ENCODE assay signal across 22 cellular contexts in the genomic region with DNA sequence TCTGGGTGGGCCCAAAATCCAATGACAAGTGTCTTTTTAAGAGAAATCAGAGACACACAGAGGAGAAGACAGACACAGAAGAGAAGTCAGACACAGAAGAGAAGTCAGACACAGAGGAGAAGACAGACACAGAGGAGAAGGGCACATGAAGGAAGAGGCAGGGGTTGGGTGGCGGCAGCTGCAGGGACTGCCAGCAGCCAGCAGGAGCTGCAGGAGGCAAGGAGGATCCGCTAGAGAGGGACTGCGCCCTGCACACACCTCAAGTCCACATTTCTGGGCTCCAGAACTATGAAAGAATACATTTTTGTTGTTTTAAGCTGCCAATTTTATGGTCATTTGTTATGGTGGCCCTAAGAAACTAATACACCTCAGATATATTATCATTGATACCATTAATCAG.
DNase-seq lines count a peak whose midpoint lies in the region; ATAC-seq, FAIRE-seq and TF ChIP-seq lines count a peak whose summit lies in the region.
"Had no signal": no experiment of that assay in that cellular context is flagged by ENCODE, and none has a peak within 500 bp of the region (broad histone marks: within the 10 kb centered on the region; RNA-seq: fewer than 3 reads in every experiment).

No MANE protein-coding gene starts in this region.

- 9% methylated on average over 3 of the region's 3 CpGs for WGBS in K562 (ENCODE audit: insufficient coverage, low coverage, missing lambda C conversion rate)
- 98 to 100% methylated on average over 3 of the region's 3 CpGs for WGBS in pancreas, 2 donors

- no peak overlapping the region for H3K4me2 ChIP-seq in HCT116 (ENCODE audit: low read length)
- H3K4me2 ChIP-seq in K562 (ENCODE audit: insufficient read depth, low read length): no peak overlapping the region

- no peak overlapping the region for H2AFZ ChIP-seq in HCT116 (ENCODE audit: low read depth, low read length, poor library complexity, severe bottlenecking)
- H2AFZ ChIP-seq in K562 (ENCODE audit: low read depth, low read length): no peak overlapping the region

- TF ChIP-seq RAD21 in HCT116 (IDR thresholded peaks at IDR 0.05; ENCODE audit: low read depth) (no peak), K562 (CRISPR knock-in tag; conservative IDR thresholded peaks at IDR 0.05 in 1 of 2, IDR thresholded peaks at IDR 0.05 in 1 of 2) (no peak)

- H3K4me3 ChIP-seq in HCT116 (replicated peaks in 1 of 2; ENCODE audit: low read depth in 1 of 2, low read length in 2 of 2) (no peak overlapping the region), K562 (no peak overlapping the region), pancreas (no peak overlapping the region)

- no peaks in the 10 kb centered on the region for H3K9me2 ChIP-seq in HCT116 (ENCODE audit: insufficient read depth)

- H3K27ac ChIP-seq in HCT116 (ENCODE audit: low read depth, low read length) (no peak overlapping the region), K562 (ENCODE audit: extremely low read depth, low read depth, low read length) (no peak overlapping the region), pancreas (no peak overlapping the region)

- DNase-seq in DMS53 (lab: John Stamatoyannopoulos, UW) (peak; percentile 0), DMS53 treated with DMSO at 0.1 percent for 48 hours (lab: John Stamatoyannopoulos, UW; ENCODE audit: unreplicated experiment) (no peak), HCT116 (ENCODE audit: low read depth, low spot score) (no peak), K562 (ENCODE audit: extremely low read depth in 1 of 4, low spot score in 3 of 4) (no peak), iPS-NIHi7 (ENCODE audit: extremely low spot score) (peak; percentile 75), pancreas (no peak)
- DNase-seq: 8988T, COR-L47, DMS 273 treated with DMSO at 0.1 percent for 48 hours, KBM-7, MV-4-11, NCI-H1417, NCI-H1930, NCI-H2171, NCI-H446, NCI-H774 had no signal

- ATAC-seq in HCT116 (peak; percentile 65), K562 (peak; percentile 77), GM19397 (IDR thresholded peaks at IDR 0.05; ENCODE audit: unreplicated experiment) (no peak), GM21423 (IDR thresholded peaks at IDR 0.05; ENCODE audit: unreplicated experiment) (no peak), pancreas (no peak)
- ATAC-seq: Right ventricle myocardium inferior had no signal

- no peaks in the 10 kb centered on the region for H3K9me1 ChIP-seq in K562 (ENCODE audit: control insufficient read depth, insufficient read depth, low read length)

- RAD21 ChIA-PET in HCT116 (lab: Charles Lee; ENCODE audit: low non-redundant PET in 1 of 2, low total read pairs in 2 of 2, uncharacterized antibody in 2 of 2, unreplicated experiment in 2 of 2): no interaction called here

- TF ChIP-seq POLR2A in HCT116 (IDR thresholded peaks at IDR 0.05; ENCODE audit: borderline replicate concordance, extremely low read depth, insufficient read depth, insufficient read length) (no peak), K562 (conservative IDR thresholded peaks at IDR 0.05) (no peak)

- peak in 2 of 3 experiments; percentile 16 to 26; a peak in 2 of 6 replicates for TF ChIP-seq CTCF in HCT116 (IDR thresholded peaks at IDR 0.05 in 2 of 3, conservative IDR thresholded peaks at IDR 0.05 in 1 of 3; ENCODE audit: borderline replicate concordance in 1 of 3, insufficient read depth in 1 of 3, low read depth in 2 of 3, low read length in 2 of 3)
- 0 out of 6 replicates have a peak, but pooled peaks of 1 of the 3 experiments have one; percentile 8 for TF ChIP-seq CTCF in K562 (IDR thresholded peaks at IDR 0.05 in 2 of 3, conservative IDR thresholded peaks at IDR 0.05 in 1 of 3; ENCODE audit: insufficient read depth in 2 of 3, low read depth in 1 of 3, low read length in 3 of 3)
- no peak for TF ChIP-seq CTCF in pancreas (IDR thresholded peaks at IDR 0.05)

- H3K27me3 ChIP-seq in HCT116 (ENCODE audit: insufficient read depth, low read length) (no peaks in the 10 kb centered on the region), K562 (ENCODE audit: control insufficient read depth in 2 of 2, insufficient read depth in 2 of 2, low read length in 2 of 2) (peaks cover 5 to 41% of the 10 kb centered on the region in 2 experiments; a peak in 4 of 5 replicates), pancreas (no peaks in the 10 kb centered on the region)

- in situ Hi-C loops in K562 (cut with MboI): no loop called here

- H3K79me2 ChIP-seq in HCT116 (ENCODE audit: insufficient read depth, low read length) (no peaks in the 10 kb centered on the region), K562 (ENCODE audit: control insufficient read depth, insufficient read depth, low read length) (no peaks in the 10 kb centered on the region)

- H3K9me3 ChIP-seq in HCT116 (ENCODE audit: control insufficient read depth in 1 of 2, insufficient read depth in 1 of 2, low read depth in 1 of 2, low read length in 2 of 2) (no peaks in the 10 kb centered on the region), K562 (replicated peaks; ENCODE audit: control insufficient read depth, insufficient read depth, low read depth, low read length) (no peaks in the 10 kb centered on the region), pancreas (no peaks in the 10 kb centered on the region)

- no peaks in the 10 kb centered on the region for H4K20me1 ChIP-seq in HCT116 (ENCODE audit: insufficient read depth)
- no peaks in the 10 kb centered on the region; the same call in 1 of the 2 replicates for H4K20me1 ChIP-seq in K562 (replicated peaks; ENCODE audit: control insufficient read depth, insufficient read depth, low read length)

- H3K36me3 ChIP-seq in HCT116 (ENCODE audit: control insufficient read depth in 1 of 2, insufficient read depth in 2 of 2, low read length in 2 of 2) (no peaks in the 10 kb centered on the region), K562 (ENCODE audit: control insufficient read depth, insufficient read depth, low read length) (no peaks in the 10 kb centered on the region), pancreas (no peaks in the 10 kb centered on the region)

- peaks cover 0 to 6% of the 10 kb centered on the region in 2 experiments; a peak in 1 of 4 replicates for H3K4me1 ChIP-seq in HCT116 (ENCODE audit: control insufficient read depth in 1 of 2, insufficient read depth in 2 of 2, low read length in 2 of 2)
- no peaks in the 10 kb centered on the region for H3K4me1 ChIP-seq in K562 (replicated peaks in 1 of 2; ENCODE audit: control insufficient read depth in 2 of 2, insufficient read depth in 2 of 2, low read length in 2 of 2)
- H3K4me1 ChIP-seq in pancreas: no peaks in the 10 kb centered on the region

- no peak for TF ChIP-seq EP300 in K562 (IDR thresholded peaks at IDR 0.05; ENCODE audit: low read length)

- POLR2A ChIA-PET in HCT116 (lab: Charles Lee) (no interaction called here), K562 (lab: Yijun Ruan, JAX) (no interaction called here)

- BruUV-seq in HCT116 (replicated peaks; lab: Mats Ljungman, UMichigan) (no TSS peak), K562 (replicated peaks; lab: Mats Ljungman, UMichigan) (no TSS peak)

- H3K9ac ChIP-seq in HCT116 (ENCODE audit: low read length) (no peak overlapping the region), K562 (ENCODE audit: insufficient read depth in 1 of 2, low read depth in 2 of 2, low read length in 2 of 2) (no peak overlapping the region)

- intact Hi-C loops in HCT116 (cut with micrococcal nuclease): no loop called here
- intact Hi-C loops in K562 (cut with micrococcal nuclease): no loop called here
- intact Hi-C loops in pancreas (cut with DNase I): no loop called here

- FAIRE-seq in K562 (lab: Jason Lieb, UNC) (no peak), pancreas (lab: Jason Lieb, UNC) (no peak)
- FAIRE-seq: GM12891, H54, RCC 7860 had no signal

- CTCF ChIA-PET in HCT116 (lab: Charles Lee) (no interaction called here), K562 (lab: Yijun Ruan, JAX; ENCODE audit: low intra/inter-chr PET ratio) (no interaction called here)

TF ChIP-seq in K562, 482 proteins besides CTCF, POLR2A, EP300 and RAD21:
- TF ChIP-seq TCF7 (IDR thresholded peaks at IDR 0.05; ENCODE audit: borderline replicate concordance): no peak
- TF ChIP-seq ZNF347 (CRISPR knock-in tag; IDR thresholded peaks at IDR 0.05; ENCODE audit: low read depth): no peak
- no peak for TF ChIP-seq RUNX1 (IDR thresholded peaks at IDR 0.05; ENCODE audit: low read depth)
- TF ChIP-seq ARID1B (IDR thresholded peaks at IDR 0.05): no peak
- no peak for TF ChIP-seq FOS (IDR thresholded peaks at IDR 0.05; ENCODE audit: extremely low read depth, insufficient read length)
- no peak for TF ChIP-seq HNRNPK (IDR thresholded peaks at IDR 0.05; ENCODE audit: low read depth, low read length, poor library complexity, severe bottlenecking)
- TF ChIP-seq DDX20 (tag; IDR thresholded peaks at IDR 0.05; ENCODE audit: low read depth): no peak
- TF ChIP-seq ZNF133 (CRISPR knock-in tag; IDR thresholded peaks at IDR 0.05): no peak
- no peak for TF ChIP-seq POLR2G (IDR thresholded peaks at IDR 0.05; ENCODE audit: low read depth, low read length)
- TF ChIP-seq DIDO1 (tag; IDR thresholded peaks at IDR 0.05; ENCODE audit: low read depth): no peak

Comparison
In these comparisons a context has a peak if more than half of its experiments do, and no peak if none do; other contexts are left out.
1. DNase-seq: peak in DMS53 (single experiment) and iPS-NIHi7 (single experiment); none in DMS53 treated with DMSO at 0.1 percent for 48 hours (single experiment), HCT116 (single experiment), K562 (0 of 4) and pancreas (0 of 6).
2. ATAC-seq: peak in HCT116 (single experiment) and K562 (single experiment); none in GM19397 (single experiment), GM21423 (single experiment) and pancreas (0 of 4).
3. CTCF ChIP-seq: peak in HCT116 (2 of 3); none in pancreas (0 of 4).